Comparison of ENCODE assay signal across 9 cellular contexts in genomic region chr10:79318369-79318768, GRCh38. TPM values are rescaled to one million over a fixed set of nuclear protein-coding genes. Genes with fewer than 3 reads are reported as not detected.
DNase-seq lines count a peak whose midpoint lies in the region; ATAC-seq, FAIRE-seq and TF ChIP-seq lines count a peak whose summit lies in the region.
"Had no signal": no experiment of that assay in that cellular context is flagged by ENCODE, and none has a peak within 500 bp of the region (broad histone marks: within the 10 kb centered on the region; RNA-seq: fewer than 3 reads in every experiment).

No MANE protein-coding gene starts in this region.

- H3K79me2 ChIP-seq in GM12878 (ENCODE audit: control insufficient read depth, insufficient read depth, low read length), result no peaks in the 10 kb centered on the region

- no peak for TF ChIP-seq EP300 in GM12878 (IDR thresholded peaks at IDR 0.05; ENCODE audit: borderline replicate concordance in 1 of 2, control insufficient read depth in 1 of 2, low read depth in 2 of 2, low read length in 2 of 2)

- H3K27ac Mint-ChIP-seq in activated CD4-positive, alpha-beta T cell treated with anti-CD3 and anti-CD28 coated beads for 36 hours, result peak overlapping the region; percentile 44
- peak overlapping the region; percentile 89 for H3K27ac Mint-ChIP-seq in osteocyte (ENCODE audit: unreplicated experiment)

- RAD21 ChIA-PET in GM12878 (lab: Charles Lee; ENCODE audit: unreplicated experiment), result interaction anchor here (1.1 to 2.9 kb wide), 6 partner anchors 12 to 72 kb away, joined by 3 to 9 read pairs (median 6); no protein-coding TSS in a partner anchor

- no peaks in the 10 kb centered on the region for H3K27me3 ChIP-seq in GM12878 (replicated peaks in 1 of 2; ENCODE audit: control insufficient read depth in 2 of 2, insufficient read depth in 2 of 2, low read length in 1 of 2)

- POLR2A ChIA-PET in activated CD4-positive, alpha-beta T cell treated with anti-CD3 and anti-CD28 coated beads for 36 hours (lab: Charles Lee), result no interaction called here
- POLR2A ChIA-PET in GM12878 (lab: Charles Lee), result interaction anchor here (0.6 to 2.1 kb wide), 5 partner anchors 13 to 70 kb away, joined by 3 to 11 read pairs (median 7); partner anchors contain the start of gene PPIF

- no peak for FAIRE-seq in GM12878 (lab: Jason Lieb, UNC)

- H3K4me1 Mint-ChIP-seq in activated CD4-positive, alpha-beta T cell treated with anti-CD3 and anti-CD28 coated beads for 36 hours, result peaks cover 76% of the 10 kb centered on the region
- H3K4me1 Mint-ChIP-seq in osteocyte (ENCODE audit: unreplicated experiment), result peaks cover 43% of the 10 kb centered on the region

- no peaks in the 10 kb centered on the region for H4K20me1 ChIP-seq in GM12878 (ENCODE audit: control insufficient read depth, insufficient read depth)

- peak overlapping the region; percentile 64 for H3K27ac ChIP-seq in GM12878 (ENCODE audit: control insufficient read depth, insufficient read depth)

- 93% methylated on average over 5 of the region's 5 CpGs for WGBS in GM12878 (ENCODE audit: insufficient coverage, insufficient replicate concordance, low lambda C conversion rate, missing lambda C conversion rate)

- TF ChIP-seq POLR2A in GM12878 (IDR thresholded peaks at IDR 0.05; ENCODE audit: low read depth, low read length), result no peak

- intact Hi-C loops in activated CD4-positive, alpha-beta T cell treated with anti-CD3 and anti-CD28 coated beads for 36 hours (cut with DNase I, micrococcal nuclease), result no loop called here
- intact Hi-C loops in GM12878 (cut with micrococcal nuclease; ENCODE audit: unreplicated experiment), result no loop called here

- TF ChIP-seq CTCF in GM12878 (IDR thresholded peaks at IDR 0.05 in 2 of 3, conservative IDR thresholded peaks at IDR 0.05 in 1 of 3; ENCODE audit: control insufficient read depth in 2 of 3, extremely low read depth in 1 of 3, insufficient read depth in 1 of 3, low read depth in 3 of 3, low read length in 3 of 3) (no peak), osteocyte (IDR thresholded peaks at IDR 0.05) (no peak)

- no peak for DNase-seq in activated CD4-positive, alpha-beta T cell treated with anti-CD3 and anti-CD28 coated beads for 36 hours
- DNase-seq in activated CD4-positive, alpha-beta T cell treated with anti-CD3 and anti-CD28 coated beads, Interleukin-2, amount 50 U/mL, for 4 hours, result no peak
- DNase-seq in OCI-M1 (lab: John Stamatoyannopoulos, UW) (peak; percentile 42), GM12878 (ENCODE audit: low read depth, low spot score) (no peak), osteocyte (ENCODE audit: extremely low spot score, unreplicated experiment) (no peak), epidermal melanocyte (ENCODE audit: insufficient read length, low spot score) (no peak), NCI-H2081 treated with DMSO at 0.1 percent for 48 hours (lab: John Stamatoyannopoulos, UW) (no peak)
- DNase-seq: NCI-H2029 had no signal

- TF ChIP-seq RAD21 in GM12878 (IDR thresholded peaks at IDR 0.05; ENCODE audit: insufficient read depth, low read depth, low read length), result no peak

- peak overlapping the region; percentile 84; the same call in 1 of the 2 replicates for H3K4me2 ChIP-seq in GM12878 (ENCODE audit: control insufficient read depth, insufficient read depth)

- H3K36me3 Mint-ChIP-seq in activated CD4-positive, alpha-beta T cell treated with anti-CD3 and anti-CD28 coated beads for 36 hours (ENCODE audit: low read depth), result peaks cover 7% of the 10 kb centered on the region
- peaks cover 15% of the 10 kb centered on the region for H3K36me3 Mint-ChIP-seq in osteocyte (ENCODE audit: unreplicated experiment)

- H3K9me3 Mint-ChIP-seq in activated CD4-positive, alpha-beta T cell treated with anti-CD3 and anti-CD28 coated beads for 36 hours (ENCODE audit: low read depth), result peaks cover 3% of the 10 kb centered on the region
- H3K9me3 Mint-ChIP-seq in osteocyte (ENCODE audit: unreplicated experiment), result peaks cover 4% of the 10 kb centered on the region

- in situ Hi-C loops in GM12878 (cut with MboI), result no loop called here

- peaks cover 0 to 4% of the 10 kb centered on the region in 2 experiments; a peak in 2 of 4 replicates for H3K36me3 ChIP-seq in GM12878 (ENCODE audit: control insufficient read depth in 2 of 2, insufficient read depth in 2 of 2, low read length in 1 of 2)

- peak overlapping the region; percentile 18; the same call in 1 of the 2 replicates for H3K9ac ChIP-seq in GM12878 (ENCODE audit: control insufficient read depth, insufficient read depth, low read length)

- ATAC-seq in activated CD4-positive, alpha-beta T cell treated with anti-CD3 and anti-CD28 coated beads for 36 hours, result no peak
- ATAC-seq in GM12878 (no peak), GM19035 (IDR thresholded peaks at IDR 0.05; ENCODE audit: unreplicated experiment) (no peak)

- no TSS peak for BruUV-seq in GM12878 (replicated peaks; lab: Mats Ljungman, UMichigan)

- SMC1A ChIA-PET in GM12878 (lab: Charles Lee; ENCODE audit: uncharacterized antibody, unreplicated experiment), result interaction anchor here (1.0 to 2.8 kb wide), 6 partner anchors 12 to 34 kb away, joined by 3 to 18 read pairs (median 11); no protein-coding TSS in a partner anchor

- no peak overlapping the region for H2AFZ ChIP-seq in GM12878 (ENCODE audit: control insufficient read depth, low read depth, low read length)

- H3K9me3 ChIP-seq in GM12878 (replicated peaks; ENCODE audit: control insufficient read depth, insufficient read depth, low read length), result no peaks in the 10 kb centered on the region; the same call in 2 of the 3 replicates

- H3K27me3 Mint-ChIP-seq in activated CD4-positive, alpha-beta T cell treated with anti-CD3 and anti-CD28 coated beads for 36 hours, result no peaks in the 10 kb centered on the region
- no peaks in the 10 kb centered on the region for H3K27me3 Mint-ChIP-seq in osteocyte (ENCODE audit: unreplicated experiment)

- H3K4me3 ChIP-seq in GM12878, result no peak overlapping the region

- CTCF ChIA-PET in activated CD4-positive, alpha-beta T cell treated with anti-CD3 and anti-CD28 coated beads for 36 hours (lab: Charles Lee), result interaction anchor here (0.6 to 1.3 kb wide), 2 partner anchors 16 to 27 kb away, joined by 3 read pairs; no protein-coding TSS in a partner anchor
- CTCF ChIA-PET in GM12878 (lab: Yijun Ruan, JAX), result interaction anchor here (0.9 to 3.4 kb wide), 4 partner anchors 13 to 69 kb away, joined by 3 to 18 read pairs (median 10); no protein-coding TSS in a partner anchor

- H3K4me3 Mint-ChIP-seq in activated CD4-positive, alpha-beta T cell treated with anti-CD3 and anti-CD28 coated beads for 36 hours, result no peak overlapping the region
- no peak overlapping the region for H3K4me3 Mint-ChIP-seq in osteocyte (ENCODE audit: unreplicated experiment)

- peaks cover 48% of the 10 kb centered on the region for H3K4me1 ChIP-seq in GM12878 (ENCODE audit: control insufficient read depth, insufficient read depth, low read length)

TF ChIP-seq in GM12878, 131 proteins besides CTCF, POLR2A, EP300 and RAD21:
- TF ChIP-seq HDGF (IDR thresholded peaks at IDR 0.05) (peak; percentile 18; the same call in 1 of the 2 replicates), BHLHE40 (IDR thresholded peaks at IDR 0.05; ENCODE audit: borderline replicate concordance in 1 of 2, low read depth in 2 of 2, low read length in 1 of 2) (no peak)

RNA-seq across cellular contexts. Expression of gene PPIF, which starts 28.9 kb away (rescaled TPM):
- total RNA-seq in activated CD4-positive, alpha-beta T cell treated with anti-CD3 and anti-CD28 coated beads for 36 hours, result 10 to 100 TPM; 92.3 to 96.1 TPM
- 73.4 and 105 TPM in 2 replicates for total RNA-seq in GM12878 (2013; cell fraction: nucleolus; rRNA removed)
- total RNA-seq in GM12878 (2014; rRNA removed) (52.1 and 52.4 TPM in 2 replicates), GM12878 (2014; rRNA removed; fragmentation: Illumina TruSeq; extraction: Trizol) (69.0 and 78.3 TPM in 2 replicates), GM12878 (2021) (162 and 180 TPM in 2 replicates), osteocyte (17.0 and 20.7 TPM in 2 replicates)
- polyA plus RNA-seq in GM12878 (2011; ENCODE audit: low read depth), result 78.0 TPM
- polyA plus RNA-seq in GM12878 (2011; rRNA removed) (111 and 145 TPM in 2 replicates), GM12878 (2014; fragmentation: Illumina TruSeq; extraction: Trizol) (106 and 164 TPM in 2 replicates), GM12878 (2014; fragmentation: Nextera tagmentation; extraction: Ambion mirVana) (10 to 100 TPM; 28.8 to 71.9 TPM), GM12878 (2014; rRNA removed) (127 and 129 TPM in 2 replicates), GM12878 (2016; fragmentation: Nextera tagmentation; extraction: Ambion mirVana) (100 to 1,000 TPM; 129 to 140 TPM)
- polyA plus RNA-seq in GM12878 (2011; cell fraction: cytosol; rRNA removed), result 220 and 257 TPM in 2 replicates
- 250 and 304 TPM in 2 replicates for polyA plus RNA-seq in GM12878 (2011; cell fraction: nucleus; rRNA removed)
- 81.9 and 104 TPM in 2 replicates for polyA plus RNA-seq in GM12878 (2012)
- polyA minus RNA-seq in GM12878 (2011; rRNA and poly(A)+ RNA removed), result 132 and 134 TPM in 2 replicates
- 44.8 and 52.4 TPM in 2 replicates for polyA minus RNA-seq in GM12878 (2011; cell fraction: cytosol; rRNA and poly(A)+ RNA removed)
- polyA minus RNA-seq in GM12878 (2011; cell fraction: nucleus; rRNA and poly(A)+ RNA removed), result 114 and 180 TPM in 2 replicates
